In genomic region chr1:111592389-111593361, GRCh38 we compare ENCODE assay signal across 8 cellular contexts. TPM values are rescaled to one million over a fixed set of nuclear protein-coding genes. Genes with fewer than 3 reads are reported as not detected.
A peak's percentile ranks its signal among the peaks of the same experiment; 100 is the strongest.
DNase-seq lines count a peak whose midpoint lies in the region; ATAC-seq and TF ChIP-seq lines count a peak whose summit lies in the region.

No MANE protein-coding gene starts in this region.

- H3K9me3 ChIP-seq in OCI-LY7 (ENCODE audit: low read length) (no peaks in the 10 kb centered on the region), ovary (no peaks in the 10 kb centered on the region)

- no peaks in the 10 kb centered on the region for H3K27me3 ChIP-seq in ovary

- TF ChIP-seq CTCF in OCI-LY7 (conservative IDR thresholded peaks at IDR 0.05; ENCODE audit: low read length) = no peak
- TF ChIP-seq CTCF in foreskin fibroblast (IDR thresholded peaks at IDR 0.05; ENCODE audit: low read depth, low read length) = no peak
- TF ChIP-seq CTCF in ovary (IDR thresholded peaks at IDR 0.05) = no peak

- no peaks in the 10 kb centered on the region for H4K20me1 ChIP-seq in OCI-LY7 (ENCODE audit: insufficient read depth, low read length)

- CTCF ChIA-PET in OCI-LY7 (lab: Charles Lee; ENCODE audit: unreplicated experiment) = interaction anchor here (0.7 to 0.8 kb wide), 2 partner anchors 23 to 27 kb away, joined by 3 to 6 read pairs; partner anchors contain the start of gene RAP1A

- H2AFZ ChIP-seq in OCI-LY7 (ENCODE audit: low read length) = peak overlapping the region; percentile 94

- no TSS peak for BruUV-seq in OCI-LY7 (replicated peaks; lab: Mats Ljungman, UMichigan)

- no peak for TF ChIP-seq EP300 in ovary (IDR thresholded peaks at IDR 0.05)

- H3K36me3 ChIP-seq in OCI-LY7 (ENCODE audit: insufficient read depth, low read length) (no peaks in the 10 kb centered on the region), ovary (no peaks in the 10 kb centered on the region)

- WGBS in ovary, 3 donors = 7 to 8% (median 8%) methylated on average over 11 of the region's 11 CpGs

- ATAC-seq in GM18520 (IDR thresholded peaks at IDR 0.05; ENCODE audit: unreplicated experiment) (peak; percentile 69), HG03025 (IDR thresholded peaks at IDR 0.05; ENCODE audit: low FRiP score, unreplicated experiment) (peak; percentile 70)

- H3K4me2 ChIP-seq in OCI-LY7 (ENCODE audit: low read length) = peak overlapping the region; percentile 68

- H3K27ac ChIP-seq in OCI-LY7 (ENCODE audit: low read depth, low read length, poor library complexity, severe bottlenecking) (no peak overlapping the region), ovary (peak overlapping the region in 1 of 2 donors; percentile 63), temporal lobe (ENCODE audit: low read depth, low read length) (peak overlapping the region; percentile 4)

- intact Hi-C loops in OCI-LY7 (cut with micrococcal nuclease; ENCODE audit: unreplicated experiment) = no loop called here
- intact Hi-C loops in ovary (cut with DNase I) = loop anchor here in 1 of 4 donors (10.0 kb wide), 1 partner anchor 162 kb away; the partner anchor contains the start of gene DDX20

- H3K4me3 ChIP-seq in OCI-LY7 (ENCODE audit: low read depth, low read length, poor library complexity, severe bottlenecking) (peak overlapping the region; percentile 25), foreskin fibroblast (ENCODE audit: low read depth in 1 of 2, low read length in 2 of 2) (peak overlapping the region in 1 of 2 donors; percentile 12), ovary (peak overlapping the region; percentile 7)

- DNase-seq in 8988T (peak; percentile 23), OCI-LY7 (ENCODE audit: low spot score) (peak; percentile 65), foreskin fibroblast (peak; percentile 78 to 83), ovary (peak; percentile 68 to 77 (median 75))
- DNase-seq in activated T-helper 1 cell treated with anti-CD3 and anti-CD28 coated beads, Interleukin-2, amount 50 U/mL, for 16 hours (ENCODE audit: low read depth in 1 of 2, low spot score in 1 of 2) = peak; percentile 88 to 90

- no peaks in the 10 kb centered on the region for H3K79me2 ChIP-seq in OCI-LY7 (ENCODE audit: insufficient read depth, low read depth, low read length)

- H3K9me2 ChIP-seq in OCI-LY7 (ENCODE audit: insufficient read depth, low read length) = no peaks in the 10 kb centered on the region

- no peak for TF ChIP-seq POLR2A in ovary (IDR thresholded peaks at IDR 0.05)

- peaks cover 45% of the 10 kb centered on the region for H3K4me1 ChIP-seq in OCI-LY7 (ENCODE audit: insufficient read depth, low read length, poor library complexity, severe bottlenecking)
- peaks cover 9% of the 10 kb centered on the region for H3K4me1 ChIP-seq in ovary (ENCODE audit: insufficient read depth)

- POLR2A ChIA-PET in OCI-LY7 (lab: Charles Lee) = interaction anchor here (0.5 to 5.2 kb wide), 22 partner anchors 8 to 1224 kb away, joined by 3 to 22 read pairs (median 4); no protein-coding TSS in a partner anchor

RNA-seq across cellular contexts. Expression of gene RAP1A, which starts 26.9 kb away (rescaled TPM):
- total RNA-seq in OCI-LY7 (2014; rRNA removed; shearing (Covaris generic)) = 8.5 and 10.4 TPM in 2 replicates
- total RNA-seq in OCI-LY7 (2022) (72.0 and 86.3 TPM in 2 replicates), ovary (10 to 100 TPM; 22.2 to 67.6 (median 59.1) TPM), temporal lobe (25.3 TPM)
- polyA plus RNA-seq in ovary = 100 to 1,000 TPM in 1 of 2 donors, 10 to 100 TPM in 1; 46.4 to 118 TPM

Comparison
In these comparisons a context has a peak if more than half of its experiments do, and no peak if none do; other contexts are left out.
1. DNase-seq: peak in every context shown above with its lines; median percentile 89 in activated T-helper 1 cell treated with anti-CD3 and anti-CD28 coated beads, Interleukin-2, amount 50 U/mL, for 16 hours; 80 in foreskin fibroblast; 75 in ovary; 65 in OCI-LY7; 23 in 8988T.